Comparison of ENCODE assay signal across 8 cellular contexts in genomic region chr1:37763791-37764741, GRCh38. TPM values are rescaled to one million over a fixed set of nuclear protein-coding genes. Genes with fewer than 3 reads are reported as not detected.
DNase-seq lines count a peak whose midpoint lies in the region; ATAC-seq and TF ChIP-seq lines count a peak whose summit lies in the region.

No MANE protein-coding gene starts in this region.

- DNase-seq in BE2C (peak; percentile 15), iPS DF 6.9 (ENCODE audit: low read depth, low spot score) (peak; percentile 57), activated gamma-delta T cell treated with Interleukin-2 at 50 U/mL for 16 hours (no peak)
- DNase-seq in activated T-cell treated with anti-CD3 and anti-CD28 coated beads, Interleukin-2, amount 50 U/mL, for 24 hours, result peak; percentile 59
- DNase-seq in stimulated activated naive B cell treated with anti-CD40 and anti-IgM and Interleukin-4, amounts not matched to agents 10 μg/mL and 1 μg/mL and 100 μg/mL, for 72 hours, result no peak

- peaks cover 42% of the 10 kb centered on the region for H3K27me3 ChIP-seq in BE2C
- peaks cover 99% of the 10 kb centered on the region for H3K27me3 ChIP-seq in HUES64 (ENCODE audit: insufficient read depth, low read length)
- peaks cover 21% of the 10 kb centered on the region for H3K27me3 ChIP-seq in iPS DF 6.9 (ENCODE audit: control insufficient read depth, insufficient read depth, low read length)

- WGBS in HUES64, result 20% methylated on average over 51 of the region's 51 CpGs
- no CpG with 5 or more reads among the region's 51 CpGs for WGBS in iPS DF 6.9 (ENCODE audit: insufficient coverage, insufficient read length)

- H3K4me1 ChIP-seq in BE2C (no peaks in the 10 kb centered on the region), HUES64 (ENCODE audit: insufficient read depth, low read length) (peaks cover 6% of the 10 kb centered on the region; the same call in 1 of the 2 replicates), iPS DF 6.9 (ENCODE audit: control insufficient read depth, insufficient read depth, low read length) (peaks cover 5% of the 10 kb centered on the region)

- no peaks in the 10 kb centered on the region for H3K9me3 Mint-ChIP-seq in activated T-cell treated with anti-CD3 and anti-CD28 coated beads, Interleukin-2, amount 50 U/mL, for 24 hours
- H3K9me3 Mint-ChIP-seq in stimulated activated naive B cell treated with anti-CD40 and anti-IgM and Interleukin-4, amounts not matched to agents 10 μg/mL and 1 μg/mL and 100 μg/mL, for 72 hours, result peaks cover 5 to 7% of the 10 kb centered on the region in 2 donors

- H3K27ac ChIP-seq in HUES64 (ENCODE audit: low read depth, low read length), result no peak overlapping the region
- H3K27ac ChIP-seq in iPS DF 6.9 (ENCODE audit: low read length), result no peak overlapping the region

- H3K27me3 Mint-ChIP-seq in activated T-cell treated with anti-CD3 and anti-CD28 coated beads, Interleukin-2, amount 50 U/mL, for 24 hours, result peaks cover 79% of the 10 kb centered on the region
- H3K27me3 Mint-ChIP-seq in stimulated activated naive B cell treated with anti-CD40 and anti-IgM and Interleukin-4, amounts not matched to agents 10 μg/mL and 1 μg/mL and 100 μg/mL, for 72 hours, result peaks cover 62 to 77% of the 10 kb centered on the region in 2 donors

- H3K36me3 ChIP-seq in BE2C, result no peaks in the 10 kb centered on the region
- H3K36me3 ChIP-seq in HUES64 (ENCODE audit: insufficient read depth, low read length), result no peaks in the 10 kb centered on the region
- H3K36me3 ChIP-seq in iPS DF 6.9 (ENCODE audit: control insufficient read depth, insufficient read depth, low read length), result no peaks in the 10 kb centered on the region

- no peak for ATAC-seq in stimulated activated naive B cell treated with anti-CD40 and anti-IgM and Interleukin-4, amounts not matched to agents 10 μg/mL and 1 μg/mL and 100 μg/mL, for 72 hours (replicated peaks)
- ATAC-seq in HG03139 (IDR thresholded peaks at IDR 0.05; ENCODE audit: unreplicated experiment) (no peak), GM19328 (IDR thresholded peaks at IDR 0.05; ENCODE audit: unreplicated experiment) (no peak)

- no peak for TF ChIP-seq CTCF in BE2C (IDR thresholded peaks at IDR 0.05; ENCODE audit: low read depth, low read length)

- no peak overlapping the region for H3K27ac Mint-ChIP-seq in activated T-cell treated with anti-CD3 and anti-CD28 coated beads, Interleukin-2, amount 50 U/mL, for 24 hours
- H3K27ac Mint-ChIP-seq in stimulated activated naive B cell treated with anti-CD40 and anti-IgM and Interleukin-4, amounts not matched to agents 10 μg/mL and 1 μg/mL and 100 μg/mL, for 72 hours, result peak overlapping the region; percentile 76

- H3K4me1 Mint-ChIP-seq in activated T-cell treated with anti-CD3 and anti-CD28 coated beads, Interleukin-2, amount 50 U/mL, for 24 hours (ENCODE audit: low read depth), result peaks cover 17% of the 10 kb centered on the region
- peaks cover 22 to 25% of the 10 kb centered on the region in 2 donors for H3K4me1 Mint-ChIP-seq in stimulated activated naive B cell treated with anti-CD40 and anti-IgM and Interleukin-4, amounts not matched to agents 10 μg/mL and 1 μg/mL and 100 μg/mL, for 72 hours

- no peak overlapping the region for H3K9ac ChIP-seq in HUES64 (ENCODE audit: low read depth, low read length)

- no peaks in the 10 kb centered on the region for H3K9me3 ChIP-seq in BE2C
- H3K9me3 ChIP-seq in HUES64 (ENCODE audit: insufficient read depth, low read depth, low read length), result no peaks in the 10 kb centered on the region
- H3K9me3 ChIP-seq in iPS DF 6.9 (ENCODE audit: control insufficient read depth, insufficient read depth, low read length), result no peaks in the 10 kb centered on the region

- H3K36me3 Mint-ChIP-seq in activated T-cell treated with anti-CD3 and anti-CD28 coated beads, Interleukin-2, amount 50 U/mL, for 24 hours (ENCODE audit: low read depth), result no peaks in the 10 kb centered on the region
- H3K36me3 Mint-ChIP-seq in stimulated activated naive B cell treated with anti-CD40 and anti-IgM and Interleukin-4, amounts not matched to agents 10 μg/mL and 1 μg/mL and 100 μg/mL, for 72 hours, result peaks cover 6 to 8% of the 10 kb centered on the region in 2 donors

- no peak overlapping the region for H3K4me3 Mint-ChIP-seq in activated T-cell treated with anti-CD3 and anti-CD28 coated beads, Interleukin-2, amount 50 U/mL, for 24 hours
- H3K4me3 Mint-ChIP-seq in stimulated activated naive B cell treated with anti-CD40 and anti-IgM and Interleukin-4, amounts not matched to agents 10 μg/mL and 1 μg/mL and 100 μg/mL, for 72 hours, result peak overlapping the region; percentile 17 to 67

- H3K4me3 ChIP-seq in BE2C (ENCODE audit: low read depth, low read length) (peak overlapping the region; percentile 66), HUES64 (ENCODE audit: low read length) (peak overlapping the region; percentile 33), iPS DF 6.9 (ENCODE audit: low read length) (no peak overlapping the region)

RNA-seq across cellular contexts. Expression of gene EPHA10, which starts 0.9 kb away (rescaled TPM):
- not detected for polyA plus RNA-seq in BE2C (2012; ENCODE audit: insufficient read depth, insufficient read length, low read depth)
- polyA plus RNA-seq in HUES64 (2013, experiment 1 of 2), result 0.20 TPM
- 0.06 TPM for polyA plus RNA-seq in HUES64 (2013, experiment 2 of 2)

RNA-seq across cellular contexts. Expression of gene MANEAL, which starts 29.6 kb away (rescaled TPM):
- 56.3 TPM for polyA plus RNA-seq in BE2C (2012; ENCODE audit: insufficient read depth, insufficient read length, low read depth)
- polyA plus RNA-seq in HUES64 (2013, experiment 1 of 2), result 3.5 TPM
- 2.8 TPM for polyA plus RNA-seq in HUES64 (2013, experiment 2 of 2)

RNA-seq across cellular contexts. Expression of gene C1orf122, which starts 43.5 kb away (rescaled TPM):
- 101 TPM for polyA plus RNA-seq in BE2C (2012; ENCODE audit: insufficient read depth, insufficient read length, low read depth)
- 35.3 TPM for polyA plus RNA-seq in HUES64 (2013, experiment 1 of 2)
- polyA plus RNA-seq in HUES64 (2013, experiment 2 of 2), result 32.6 TPM

RNA-seq across cellular contexts. Expression of gene YRDC, which starts 43.9 kb away (rescaled TPM):
- polyA plus RNA-seq in BE2C (2012; ENCODE audit: insufficient read depth, insufficient read length, low read depth), result 75.1 TPM
- polyA plus RNA-seq in HUES64 (2013, experiment 1 of 2), result 21.4 TPM
- polyA plus RNA-seq in HUES64 (2013, experiment 2 of 2), result 19.5 TPM

Comparison
In these comparisons a context has a peak if more than half of its experiments do, and no peak if none do; other contexts are left out.
1. DNase-seq: peak in BE2C (single experiment), activated T-cell treated with anti-CD3 and anti-CD28 coated beads, Interleukin-2, amount 50 U/mL, for 24 hours (single experiment) and iPS DF 6.9 (single experiment); none in stimulated activated naive B cell treated with anti-CD40 and anti-IgM and Interleukin-4, amounts not matched to agents 10 μg/mL and 1 μg/mL and 100 μg/mL, for 72 hours (single experiment) and activated gamma-delta T cell treated with Interleukin-2 at 50 U/mL for 16 hours (single experiment).